ENCODE assay signal across 11 cellular contexts in genomic region chr1:159177273-159177907, GRCh38. TPM values are rescaled to one million over a fixed set of nuclear protein-coding genes. Genes with fewer than 3 reads are reported as not detected.
DNase-seq lines count a peak whose midpoint lies in the region; ATAC-seq, FAIRE-seq and TF ChIP-seq lines count a peak whose summit lies in the region.
"Had no signal": no experiment of that assay in that cellular context is flagged by ENCODE, and none has a peak within 500 bp of the region (broad histone marks: within the 10 kb centered on the region; RNA-seq: fewer than 3 reads in every experiment).

No MANE protein-coding gene starts in this region.

- FAIRE-seq in RCC 7860 (lab: Jason Lieb, UNC) (no peak), pancreas (lab: Jason Lieb, UNC) (no peak)

- 13 to 34% methylated on average over 2 to 3 of the region's 3 CpGs for WGBS in endodermal cell (ENCODE audit: insufficient coverage in 1 of 2, insufficient read length in 1 of 2), 2 experiments
- 5 to 11% methylated on average over 3 of the region's 3 CpGs for WGBS in pancreas, 2 donors

- H3K27me3 ChIP-seq in endodermal cell (ENCODE audit: control insufficient read depth, insufficient read depth, low read length, poor library complexity, severe bottlenecking) (peaks cover 26% of the 10 kb centered on the region), pancreas (no peaks in the 10 kb centered on the region)

- H3K27me3 Mint-ChIP-seq in activated T-cell treated with anti-CD3 and anti-CD28 coated beads, Interleukin-2, amount 50 U/mL, for 72 hours (ENCODE audit: low read depth) = peaks cover 81% of the 10 kb centered on the region
- peaks cover 33% of the 10 kb centered on the region for H3K27me3 Mint-ChIP-seq in endodermal cell (ENCODE audit: insufficient read depth)

- H3K9me3 ChIP-seq in endodermal cell (ENCODE audit: control insufficient read depth, low read length) (no peaks in the 10 kb centered on the region), pancreas (no peaks in the 10 kb centered on the region)
- H3K9me3 ChIP-seq: BLaER1 treated with 17β-estradiol and CSF1 and Interleukin-3, amounts not matched to agents 10 nM and 100 nM had no signal

- H3K4me3 Mint-ChIP-seq in activated T-cell treated with anti-CD3 and anti-CD28 coated beads, Interleukin-2, amount 50 U/mL, for 72 hours = no peak overlapping the region
- no peak overlapping the region for H3K4me3 Mint-ChIP-seq in endodermal cell
- H3K4me3 Mint-ChIP-seq: nephron had no signal

- H3K27ac Mint-ChIP-seq in activated T-cell treated with anti-CD3 and anti-CD28 coated beads, Interleukin-2, amount 50 U/mL, for 72 hours = no peak overlapping the region
- H3K27ac Mint-ChIP-seq in endodermal cell = no peak overlapping the region
- H3K27ac Mint-ChIP-seq: nephron had no signal

- H3K4me3 ChIP-seq in endodermal cell (ENCODE audit: low read length) (no peak overlapping the region), pancreas (no peak overlapping the region)
- H3K4me3 ChIP-seq: BLaER1 treated with 17β-estradiol and CSF1 and Interleukin-3, amounts not matched to agents 10 nM and 100 nM had no signal

- H3K9ac ChIP-seq in endodermal cell (ENCODE audit: extremely low read depth, low read length, poor library complexity, severe bottlenecking) = no peak overlapping the region
- H3K9ac ChIP-seq: BLaER1 treated with 17β-estradiol and CSF1 and Interleukin-3, amounts not matched to agents 10 nM and 100 nM had no signal

- H3K27ac ChIP-seq in endodermal cell (ENCODE audit: low read depth, low read length) (no peak overlapping the region), pancreas (no peak overlapping the region)
- H3K27ac ChIP-seq: BLaER1 treated with 17β-estradiol and CSF1 and Interleukin-3, amounts not matched to agents 10 nM and 100 nM had no signal

- H3K4me1 ChIP-seq in endodermal cell (ENCODE audit: control insufficient read depth, insufficient read depth, low read length) = no peaks in the 10 kb centered on the region
- H3K4me1 ChIP-seq in pancreas = no peaks in the 10 kb centered on the region
- H3K4me1 ChIP-seq: BLaER1 treated with 17β-estradiol and CSF1 and Interleukin-3, amounts not matched to agents 10 nM and 100 nM had no signal

- H3K4me1 Mint-ChIP-seq in activated T-cell treated with anti-CD3 and anti-CD28 coated beads, Interleukin-2, amount 50 U/mL, for 72 hours (ENCODE audit: low read depth) = peaks cover 5% of the 10 kb centered on the region
- no peaks in the 10 kb centered on the region for H3K4me1 Mint-ChIP-seq in endodermal cell
- H3K4me1 Mint-ChIP-seq: nephron had no signal

- H3K36me3 Mint-ChIP-seq in activated T-cell treated with anti-CD3 and anti-CD28 coated beads, Interleukin-2, amount 50 U/mL, for 72 hours (ENCODE audit: insufficient read depth in 2 of 2) = no peaks in the 10 kb centered on the region
- no peaks in the 10 kb centered on the region for H3K36me3 Mint-ChIP-seq in endodermal cell (ENCODE audit: low read depth)

- no peak for ATAC-seq in activated T-cell treated with anti-CD3 and anti-CD28 coated beads, Interleukin-2, amount 50 U/mL, for 72 hours (replicated peaks in 1 of 2)
- peak; percentile 71 to 99 (median 86) for ATAC-seq in pancreas
- ATAC-seq in HG02610 (IDR thresholded peaks at IDR 0.05; ENCODE audit: unreplicated experiment) = no peak

- TF ChIP-seq CTCF in endodermal cell (conservative IDR thresholded peaks at IDR 0.05) = no peak
- TF ChIP-seq CTCF in pancreas (IDR thresholded peaks at IDR 0.05) = no peak

- H3K9me3 Mint-ChIP-seq in activated T-cell treated with anti-CD3 and anti-CD28 coated beads, Interleukin-2, amount 50 U/mL, for 72 hours = no peaks in the 10 kb centered on the region
- no peaks in the 10 kb centered on the region for H3K9me3 Mint-ChIP-seq in endodermal cell
- H3K9me3 Mint-ChIP-seq: nephron had no signal

- DNase-seq in activated T-cell treated with anti-CD3 and anti-CD28 coated beads, Interleukin-2, amount 50 U/mL, for 72 hours = peak; percentile 29 to 35
- DNase-seq in activated T-cell treated with anti-CD3 and anti-CD28 coated beads for 4 hours (no peak), RCC 7860 (ENCODE audit: low spot score) (peak; percentile 38), endodermal cell (peak; percentile 92), pancreas (peak in 3 of 6 donors; percentile 35 to 67 (median 53)), NCI-H526 (lab: John Stamatoyannopoulos, UW) (no peak), NCI-H1694 treated with DMSO at 0.1 percent for 48 hours (lab: John Stamatoyannopoulos, UW) (no peak)

- H3K36me3 ChIP-seq in endodermal cell (ENCODE audit: control insufficient read depth, insufficient read depth, low read length) (no peaks in the 10 kb centered on the region), pancreas (no peaks in the 10 kb centered on the region)
- H3K36me3 ChIP-seq: BLaER1 treated with 17β-estradiol and CSF1 and Interleukin-3, amounts not matched to agents 10 nM and 100 nM had no signal

- intact Hi-C loops in pancreas (cut with DNase I) = no loop called here

RNA-seq across cellular contexts. Expression of gene CADM3, which starts 6.0 kb away (rescaled TPM):
- not detected for total RNA-seq in activated T-cell treated with anti-CD3 and anti-CD28 coated beads, Interleukin-2, amount 50 U/mL, for 72 hours
- total RNA-seq in endodermal cell (1 to 10 TPM; 2.4 to 4.0 TPM), pancreas (1 to 10 TPM in 1 of 6 donors, under 1 TPM in 5; 0.25 to 1.4 (median 0.65) TPM)
- polyA plus RNA-seq in endodermal cell (2013, experiment 1 of 2) = 19.1 TPM
- polyA plus RNA-seq in endodermal cell (2013, experiment 2 of 2) = 14.9 TPM
- 1 to 10 TPM; 1.0 to 1.4 TPM for polyA plus RNA-seq in pancreas
- total RNA-seq: T-helper 2 cell treated with Interferon-gamma antibody and Interleukin-4, amounts not matched to agents 100 ng/mL and 5 ng/mL, for 36 hours had no signal

RNA-seq across cellular contexts. Expression of gene ACKR1, which starts 27.3 kb away (rescaled TPM):
- not detected for total RNA-seq in activated T-cell treated with anti-CD3 and anti-CD28 coated beads, Interleukin-2, amount 50 U/mL, for 72 hours
- total RNA-seq in endodermal cell (not detected), pancreas (10 to 100 TPM in 2 of 6 donors, 1 to 10 TPM in 4; 4.1 to 13.5 (median 7.2) TPM)
- 1.6 TPM for polyA plus RNA-seq in endodermal cell (2013, experiment 1 of 2)
- 1.3 TPM for polyA plus RNA-seq in endodermal cell (2013, experiment 2 of 2)
- polyA plus RNA-seq in pancreas = 10 to 100 TPM; 22.7 to 27.0 TPM
- total RNA-seq: T-helper 2 cell treated with Interferon-gamma antibody and Interleukin-4, amounts not matched to agents 100 ng/mL and 5 ng/mL, for 36 hours had no signal

Comparison
In these comparisons a context has a peak if more than half of its experiments do, and no peak if none do; other contexts are left out.
1. DNase-seq: peak in activated T-cell treated with anti-CD3 and anti-CD28 coated beads, Interleukin-2, amount 50 U/mL, for 72 hours (2 of 2), RCC 7860 (single experiment) and endodermal cell (single experiment); none in activated T-cell treated with anti-CD3 and anti-CD28 coated beads for 4 hours (single experiment), NCI-H526 (0 of 2) and NCI-H1694 treated with DMSO at 0.1 percent for 48 hours (single experiment).
2. ATAC-seq: peak in pancreas (4 of 4); none in activated T-cell treated with anti-CD3 and anti-CD28 coated beads, Interleukin-2, amount 50 U/mL, for 72 hours (0 of 2) and HG02610 (single experiment).
3. RNA of gene ACKR1, which starts 27.3 kb away (total RNA-seq): 4.1 to 13.5 TPM in pancreas; not detected in endodermal cell and not detected in activated T-cell treated with anti-CD3 and anti-CD28 coated beads, Interleukin-2, amount 50 U/mL, for 72 hours; every median in the first group is over 4 times any median in the second.